Comparison of ENCODE assay signal across 20 cellular contexts in genomic region chr5:132203916-132204315, GRCh38. TPM values are rescaled to one million over a fixed set of nuclear protein-coding genes. Genes with fewer than 3 reads are reported as not detected.
A peak's percentile ranks its signal among the peaks of the same experiment; 100 is the strongest.
DNase-seq lines count a peak whose midpoint lies in the region; ATAC-seq and TF ChIP-seq lines count a peak whose summit lies in the region.
"Had no signal": no experiment of that assay in that cellular context is flagged by ENCODE, and none has a peak within 500 bp of the region (broad histone marks: within the 10 kb centered on the region; RNA-seq: fewer than 3 reads in every experiment).

No MANE protein-coding gene starts in this region.

- H3K9me3 Mint-ChIP-seq in activated CD8-positive, alpha-beta memory T cell treated with anti-CD3 and anti-CD28 coated beads, Interleukin-2, amount 10 ng/mL, durations not matched to agents 7 days and 5 days (ENCODE audit: low read depth) = no peaks in the 10 kb centered on the region
- H3K9me3 Mint-ChIP-seq in glutamatergic neuron (ENCODE audit: unreplicated experiment) = no peaks in the 10 kb centered on the region
- no peaks in the 10 kb centered on the region for H3K9me3 Mint-ChIP-seq in stimulated activated memory B cell treated with anti-CD40 and anti-IgM and Interleukin-4, amounts not matched to agents 10 μg/mL and 1 μg/mL and 100 μg/mL, for 72 hours
- H3K9me3 Mint-ChIP-seq: CD4-positive, alpha-beta T cell had no signal

- H3K27me3 Mint-ChIP-seq in activated CD8-positive, alpha-beta memory T cell treated with anti-CD3 and anti-CD28 coated beads, Interleukin-2, amount 10 ng/mL, durations not matched to agents 7 days and 5 days = no peaks in the 10 kb centered on the region
- H3K27me3 Mint-ChIP-seq in glutamatergic neuron (ENCODE audit: unreplicated experiment) = peaks cover 7% of the 10 kb centered on the region
- no peaks in the 10 kb centered on the region for H3K27me3 Mint-ChIP-seq in stimulated activated memory B cell treated with anti-CD40 and anti-IgM and Interleukin-4, amounts not matched to agents 10 μg/mL and 1 μg/mL and 100 μg/mL, for 72 hours
- H3K27me3 Mint-ChIP-seq: CD4-positive, alpha-beta T cell had no signal

- peak; percentile 44 for DNase-seq in right atrium auricular region (ENCODE audit: low spot score)
- DNase-seq in cardiac septum (ENCODE audit: low spot score) = no peak
- DNase-seq in activated CD8-positive, alpha-beta memory T cell treated with anti-CD3 and anti-CD28 coated beads, Interleukin-2, amount 10 ng/mL, durations not matched to agents 7 days and 5 days = peak; percentile 36
- DNase-seq in glutamatergic neuron = no peak
- DNase-seq in NCI-H526 treated with DMSO at 0.1 percent for 48 hours (lab: John Stamatoyannopoulos, UW) = no peak
- no peak for DNase-seq in middle frontal gyrus (ENCODE audit: extremely low spot score, low spot score)
- DNase-seq: AML-193; CD4-positive, alpha-beta T cell; GF-D8; GOT3; KG1; NCI-H1048; NCI-H146; NCI-H2107; NCI-H345; NCI-H748 treated with DMSO at 0.1 percent for 48 hours; SHP77 treated with DMSO at 0.1 percent for 48 hours had no signal

- no peak for TF ChIP-seq CTCF in right atrium auricular region (IDR thresholded peaks at IDR 0.05)
- TF ChIP-seq CTCF in glutamatergic neuron (IDR thresholded peaks at IDR 0.05; ENCODE audit: partially characterized antibody, unreplicated experiment) = no peak

- H3K4me1 ChIP-seq in right atrium auricular region = peaks cover 0 to 34% of the 10 kb centered on the region in 2 donors

- intact Hi-C loops in cardiac septum (cut with DNase I) = no loop called here

- CTCF ChIA-PET in activated CD8-positive, alpha-beta memory T cell treated with anti-CD3 and anti-CD28 coated beads, Interleukin-2, amount 10 ng/mL, durations not matched to agents 7 days and 5 days (lab: Charles Lee) = interaction anchor here (1.1 to 1.8 kb wide), 2 partner anchors 12 to 35 kb away, joined by 3 to 7 read pairs; no protein-coding TSS in a partner anchor

- ATAC-seq in activated CD8-positive, alpha-beta memory T cell treated with anti-CD3 and anti-CD28 coated beads, Interleukin-2, amount 10 ng/mL, durations not matched to agents 7 days and 5 days = no peak
- ATAC-seq in stimulated activated memory B cell treated with anti-CD40 and anti-IgM and Interleukin-4, amounts not matched to agents 10 μg/mL and 1 μg/mL and 100 μg/mL, for 72 hours = no peak
- ATAC-seq in HG03520 (IDR thresholded peaks at IDR 0.05; ENCODE audit: unreplicated experiment) = no peak
- ATAC-seq: Panc1 had no signal

- H3K4me1 Mint-ChIP-seq in activated CD8-positive, alpha-beta memory T cell treated with anti-CD3 and anti-CD28 coated beads, Interleukin-2, amount 10 ng/mL, durations not matched to agents 7 days and 5 days = peaks cover 1% of the 10 kb centered on the region
- peaks cover 37% of the 10 kb centered on the region for H3K4me1 Mint-ChIP-seq in glutamatergic neuron (ENCODE audit: low read depth, unreplicated experiment)
- H3K4me1 Mint-ChIP-seq in stimulated activated memory B cell treated with anti-CD40 and anti-IgM and Interleukin-4, amounts not matched to agents 10 μg/mL and 1 μg/mL and 100 μg/mL, for 72 hours = peaks cover 36% of the 10 kb centered on the region

- H3K4me3 Mint-ChIP-seq in activated CD8-positive, alpha-beta memory T cell treated with anti-CD3 and anti-CD28 coated beads, Interleukin-2, amount 10 ng/mL, durations not matched to agents 7 days and 5 days = no peak overlapping the region
- H3K4me3 Mint-ChIP-seq in glutamatergic neuron (ENCODE audit: unreplicated experiment) = no peak overlapping the region
- no peak overlapping the region for H3K4me3 Mint-ChIP-seq in stimulated activated memory B cell treated with anti-CD40 and anti-IgM and Interleukin-4, amounts not matched to agents 10 μg/mL and 1 μg/mL and 100 μg/mL, for 72 hours
- H3K4me3 Mint-ChIP-seq: CD4-positive, alpha-beta T cell had no signal

- H3K9me3 ChIP-seq in right atrium auricular region = no peaks in the 10 kb centered on the region

- H3K36me3 ChIP-seq in right atrium auricular region = peaks cover 57% of the 10 kb centered on the region

- no peak overlapping the region for H3K4me3 ChIP-seq in right atrium auricular region

- H3K36me3 Mint-ChIP-seq in activated CD8-positive, alpha-beta memory T cell treated with anti-CD3 and anti-CD28 coated beads, Interleukin-2, amount 10 ng/mL, durations not matched to agents 7 days and 5 days = peaks cover 2% of the 10 kb centered on the region
- H3K36me3 Mint-ChIP-seq in glutamatergic neuron (ENCODE audit: unreplicated experiment) = peaks cover 12% of the 10 kb centered on the region
- peaks cover 27% of the 10 kb centered on the region for H3K36me3 Mint-ChIP-seq in stimulated activated memory B cell treated with anti-CD40 and anti-IgM and Interleukin-4, amounts not matched to agents 10 μg/mL and 1 μg/mL and 100 μg/mL, for 72 hours

- peak overlapping the region in 1 of 2 donors; percentile 15 for H3K27ac ChIP-seq in right atrium auricular region

- H3K27me3 ChIP-seq in right atrium auricular region = no peaks in the 10 kb centered on the region

- no peak overlapping the region for H3K27ac Mint-ChIP-seq in activated CD8-positive, alpha-beta memory T cell treated with anti-CD3 and anti-CD28 coated beads, Interleukin-2, amount 10 ng/mL, durations not matched to agents 7 days and 5 days
- peak overlapping the region; percentile 86 for H3K27ac Mint-ChIP-seq in glutamatergic neuron (ENCODE audit: unreplicated experiment)
- peak overlapping the region; percentile 73 for H3K27ac Mint-ChIP-seq in stimulated activated memory B cell treated with anti-CD40 and anti-IgM and Interleukin-4, amounts not matched to agents 10 μg/mL and 1 μg/mL and 100 μg/mL, for 72 hours
- H3K27ac Mint-ChIP-seq: CD4-positive, alpha-beta T cell had no signal

RNA-seq across cellular contexts. Expression of gene P4HA2, which starts 23.7 kb away (rescaled TPM):
- 10 to 100 TPM; 60.5 to 65.4 TPM for total RNA-seq in right atrium auricular region
- total RNA-seq in cardiac septum = 50.5 TPM
- total RNA-seq in activated CD8-positive, alpha-beta memory T cell treated with anti-CD3 and anti-CD28 coated beads, Interleukin-2, amount 10 ng/mL, durations not matched to agents 7 days and 5 days = 10 to 100 TPM in 1 of 2 experiments, 1 to 10 TPM in 1; 8.3 to 19.4 TPM
- total RNA-seq in glutamatergic neuron (ENCODE audit: unreplicated experiment) = 26.6 TPM
- total RNA-seq: CD4-positive, alpha-beta T cell had no signal

RNA-seq across cellular contexts. Expression of gene PDLIM4, which starts 53.6 kb away (rescaled TPM):
- total RNA-seq in right atrium auricular region = 10 to 100 TPM; 13.4 to 96.7 TPM
- 8.8 TPM for total RNA-seq in cardiac septum
- total RNA-seq in activated CD8-positive, alpha-beta memory T cell treated with anti-CD3 and anti-CD28 coated beads, Interleukin-2, amount 10 ng/mL, durations not matched to agents 7 days and 5 days = 1 to 10 TPM in 1 of 2 experiments, not detected in 1; 2.3 TPM
- total RNA-seq in glutamatergic neuron (ENCODE audit: unreplicated experiment) = 81.6 TPM
- total RNA-seq: CD4-positive, alpha-beta T cell had no signal

Comparison
In these comparisons a context has a peak if more than half of its experiments do, and no peak if none do; other contexts are left out.
1. DNase-seq: peak in right atrium auricular region (single experiment) and activated CD8-positive, alpha-beta memory T cell treated with anti-CD3 and anti-CD28 coated beads, Interleukin-2, amount 10 ng/mL, durations not matched to agents 7 days and 5 days (single experiment); none in cardiac septum (single experiment), glutamatergic neuron (single experiment), NCI-H526 treated with DMSO at 0.1 percent for 48 hours (single experiment) and middle frontal gyrus (single experiment).